In genomic region chr5:39074009-39074886, GRCh38 we compare ENCODE assay signal across 1 cellular context.
TF ChIP-seq lines count a peak whose summit lies in the region.

RICTOR (minus strand) TSS chr5:39074399; CDS start chr5:39074377, 22 bp downstream.

TF ChIP-seq in HepG2, 621 proteins besides CTCF, POLR2A, EP300 and RAD21 (continued from another document and continues in another):
- TF ChIP-seq DMTF1 (CRISPR knock-in tag; IDR thresholded peaks at IDR 0.05): no peak
- no peak for TF ChIP-seq ZNF660 (CRISPR knock-in tag; IDR thresholded peaks at IDR 0.05; ENCODE audit: borderline replicate concordance, low read depth)
- TF ChIP-seq EEA1 (CRISPR knock-in tag; IDR thresholded peaks at IDR 0.05; ENCODE audit: borderline replicate concordance): peak; percentile 35; the same call in 1 of the 2 replicates
- peak; percentile 47; the same call in 1 of the 2 replicates for TF ChIP-seq ZNF891 (CRISPR knock-in tag; IDR thresholded peaks at IDR 0.05)
- no peak for TF ChIP-seq ZNF180 (CRISPR knock-in tag; IDR thresholded peaks at IDR 0.05; ENCODE audit: borderline replicate concordance, low read depth)
- TF ChIP-seq CCDC6 (CRISPR knock-in tag; IDR thresholded peaks at IDR 0.05): peak; percentile 90
- TF ChIP-seq NR1H2 (CRISPR knock-in tag; IDR thresholded peaks at IDR 0.05; ENCODE audit: borderline replicate concordance, low read depth): no peak
- TF ChIP-seq PBX2 (CRISPR knock-in tag; IDR thresholded peaks at IDR 0.05): no peak
- TF ChIP-seq ZNF24 (IDR thresholded peaks at IDR 0.05): no peak
- TF ChIP-seq ZBTB7B (CRISPR knock-in tag; IDR thresholded peaks at IDR 0.05): peak; percentile 10; the same call in 1 of the 2 replicates
- TF ChIP-seq GTF2F1 (IDR thresholded peaks at IDR 0.05; ENCODE audit: low read length): no peak
- TF ChIP-seq POLR2G (IDR thresholded peaks at IDR 0.05; ENCODE audit: low read depth, low read length): peak; percentile 80
- TF ChIP-seq ZNF580 (CRISPR knock-in tag; IDR thresholded peaks at IDR 0.05; ENCODE audit: borderline replicate concordance, low read depth): no peak
- TF ChIP-seq RNF219 (CRISPR knock-in tag; IDR thresholded peaks at IDR 0.05): no peak; the same call in 1 of the 2 replicates
- TF ChIP-seq ZNF589 (CRISPR knock-in tag; conservative IDR thresholded peaks at IDR 0.05): no peak
- no peak for TF ChIP-seq MNT (IDR thresholded peaks at IDR 0.05)
- TF ChIP-seq ZNF564 (CRISPR knock-in tag; IDR thresholded peaks at IDR 0.05): peak; percentile 77
- TF ChIP-seq GATAD2A (CRISPR knock-in tag; IDR thresholded peaks at IDR 0.05): peak; percentile 28
- no peak for TF ChIP-seq ZKSCAN1 (IDR thresholded peaks at IDR 0.05; ENCODE audit: low read length)
- peak; percentile 86 for TF ChIP-seq ZNF563 (CRISPR knock-in tag; IDR thresholded peaks at IDR 0.05)
- peak; percentile 64; the same call in 1 of the 2 replicates for TF ChIP-seq ZFP91 (CRISPR knock-in tag; IDR thresholded peaks at IDR 0.05; ENCODE audit: borderline replicate concordance)
- TF ChIP-seq ARID3A (IDR thresholded peaks at IDR 0.05; ENCODE audit: low read depth, low read length): no peak
- no peak; the same call in 1 of the 2 replicates for TF ChIP-seq ZNF503 (CRISPR knock-in tag; IDR thresholded peaks at IDR 0.05)
- TF ChIP-seq E2F2 (CRISPR knock-in tag; IDR thresholded peaks at IDR 0.05; ENCODE audit: borderline replicate concordance): no peak
- no peak for TF ChIP-seq ZNF598 (CRISPR knock-in tag; IDR thresholded peaks at IDR 0.05; ENCODE audit: borderline replicate concordance)
- 0 out of 2 replicates have a peak, but pooled peaks have one; percentile 4 for TF ChIP-seq ZFAT (CRISPR knock-in tag; conservative IDR thresholded peaks at IDR 0.05)
- TF ChIP-seq KLF15 (CRISPR knock-in tag; IDR thresholded peaks at IDR 0.05; ENCODE audit: borderline replicate concordance): no peak; the same call in 1 of the 2 replicates
- TF ChIP-seq HNRNPH1 (optimal IDR thresholded peaks at IDR 0.05; ENCODE audit: low read depth, low read length): no peak
- TF ChIP-seq ZNF790 (CRISPR knock-in tag; IDR thresholded peaks at IDR 0.05; ENCODE audit: borderline replicate concordance): peak; percentile 67; the same call in 1 of the 2 replicates
- no peak for TF ChIP-seq THAP8 (CRISPR knock-in tag; IDR thresholded peaks at IDR 0.05; ENCODE audit: borderline replicate concordance)
- TF ChIP-seq NFKBIZ (CRISPR knock-in tag; IDR thresholded peaks at IDR 0.05): no peak
- TF ChIP-seq POLR2AphosphoS5 (IDR thresholded peaks at IDR 0.05; ENCODE audit: low read depth, low read length): peak; percentile 54
- TF ChIP-seq ZFP1 (CRISPR knock-in tag; IDR thresholded peaks at IDR 0.05): no peak
- TF ChIP-seq ZNF570 (CRISPR knock-in tag; IDR thresholded peaks at IDR 0.05; ENCODE audit: borderline replicate concordance): no peak
- no peak for TF ChIP-seq SP140L (CRISPR knock-in tag; IDR thresholded peaks at IDR 0.05; ENCODE audit: borderline replicate concordance)
- TF ChIP-seq NKX3-1 (CRISPR knock-in tag; IDR thresholded peaks at IDR 0.05): no peak; the same call in 1 of the 2 replicates
- no peak; the same call in 1 of the 2 replicates for TF ChIP-seq NR0B2 (CRISPR knock-in tag; IDR thresholded peaks at IDR 0.05)
- TF ChIP-seq ZNF703 (CRISPR knock-in tag; IDR thresholded peaks at IDR 0.05; ENCODE audit: borderline replicate concordance): no peak
- TF ChIP-seq ATF7 (IDR thresholded peaks at IDR 0.05): no peak
- no peak for TF ChIP-seq ATF7 (CRISPR knock-in tag; IDR thresholded peaks at IDR 0.05)
- TF ChIP-seq ATF3 (CRISPR knock-in tag; IDR thresholded peaks at IDR 0.05): no peak
- peak; percentile 70; the same call in 1 of the 2 replicates for TF ChIP-seq ZNF800 (CRISPR knock-in tag; IDR thresholded peaks at IDR 0.05)
